In genomic region chr5:109524555-109524954, GRCh38 we compare ENCODE assay signal across 29 cellular contexts.
DNase-seq lines count a peak whose midpoint lies in the region; ATAC-seq, FAIRE-seq and TF ChIP-seq lines count a peak whose summit lies in the region.
"Had no signal": no experiment of that assay in that cellular context is flagged by ENCODE, and none has a peak within 500 bp of the region (broad histone marks: within the 10 kb centered on the region; RNA-seq: fewer than 3 reads in every experiment).

No MANE protein-coding gene starts in this region.

- H3K79me2 ChIP-seq in HepG2 (ENCODE audit: insufficient read depth, low read length) = no peaks in the 10 kb centered on the region

- ATAC-seq in HepG2 = peak; percentile 94
- ATAC-seq in right lobe of liver = no peak
- ATAC-seq: A549; CD8-positive, alpha-beta T cell had no signal

- H3K27me3 ChIP-seq in HepG2 (ENCODE audit: control insufficient read depth in 1 of 2, insufficient read depth in 2 of 2, low read length in 2 of 2) = no peaks in the 10 kb centered on the region
- H3K27me3 ChIP-seq in right lobe of liver = no peaks in the 10 kb centered on the region
- H3K27me3 ChIP-seq: BE2C; BLaER1; BLaER1 treated with 17β-estradiol and CSF1 and Interleukin-3, amounts not matched to agents 10 nM and 100 nM had no signal

- no peak overlapping the region for H3K9ac ChIP-seq in HepG2 (ENCODE audit: insufficient read depth, low read depth, low read length)
- H3K9ac ChIP-seq: BLaER1; BLaER1 treated with 17β-estradiol and CSF1 and Interleukin-3, amounts not matched to agents 10 nM and 100 nM had no signal

- BruUV-seq in HepG2 (replicated peaks; lab: Mats Ljungman, UMichigan) = no TSS peak

- no peaks in the 10 kb centered on the region for H3K9me3 ChIP-seq in HepG2 (ENCODE audit: low read length)
- no peaks in the 10 kb centered on the region for H3K9me3 ChIP-seq in right lobe of liver
- H3K9me3 ChIP-seq: A549; BE2C; BLaER1; BLaER1 treated with 17β-estradiol and CSF1 and Interleukin-3, amounts not matched to agents 10 nM and 100 nM; Caco-2 had no signal

- TF ChIP-seq CTCF in HepG2 (CRISPR knock-in tag; IDR thresholded peaks at IDR 0.05) (no peak), right lobe of liver (IDR thresholded peaks at IDR 0.05) (no peak)

- 0 out of 4 replicates have a peak, but pooled peaks of 1 of the 2 experiments have one; percentile 19 for TF ChIP-seq EP300 in HepG2 (IDR thresholded peaks at IDR 0.05; ENCODE audit: low read depth in 2 of 2, low read length in 2 of 2)
- no peak for TF ChIP-seq EP300 in HepG2 (CRISPR knock-in tag; IDR thresholded peaks at IDR 0.05; ENCODE audit: borderline replicate concordance)

- FAIRE-seq in HepG2 (lab: Jason Lieb, UNC) = no peak
- FAIRE-seq: A204.1, A549, D721Med had no signal

- DNase-seq in HepG2 (ENCODE audit: low spot score) (no peak), right lobe of liver (no peak)
- DNase-seq: 8988T; ACHN; AML-193; BE2C; C1 segment of cervical spinal cord; Caco-2; Calu3; CD4-positive, alpha-beta memory T cell; CD4-positive, alpha-beta T cell; CD4-positive, CD25-positive, alpha-beta regulatory T cell; CD8-positive, alpha-beta memory T cell; CD8-positive, alpha-beta T cell; COR-L47; DMS 273 treated with DMSO at 0.1 percent for 48 hours; DMS153; DMS53; DMS79; DMS79 treated with DMSO at 0.1 percent for 48 hours; DND-41; EL had no signal

- H2AFZ ChIP-seq in HepG2 (ENCODE audit: low read length) = no peak overlapping the region

- H3K4me3 ChIP-seq in HepG2 (replicated peaks in 1 of 3; ENCODE audit: insufficient read depth in 1 of 3, low read depth in 2 of 3, low read length in 3 of 3) = no peak overlapping the region
- H3K4me3 ChIP-seq in right lobe of liver = no peak overlapping the region
- H3K4me3 ChIP-seq: A549; BLaER1; BLaER1 treated with 17β-estradiol and CSF1 and Interleukin-3, amounts not matched to agents 10 nM and 100 nM had no signal

- in situ Hi-C loops in HepG2 (cut with HindIII; ENCODE audit: extremely low pct_ligation_motif_present, low pct_unique_long_range_greater_than_20kb) = no loop called here

- CTCF ChIA-PET in HepG2 (lab: Yijun Ruan, JAX; ENCODE audit: low intra/inter-chr PET ratio, low total read pairs) = no interaction called here

- WGBS in HepG2 (ENCODE audit: low lambda C conversion rate) = 0% methylated on average over 2 of the region's 2 CpGs
- 13% methylated on average over 1 of the region's 2 CpGs for WGBS in right lobe of liver (ENCODE audit: insufficient coverage, low coverage, low lambda C conversion rate, missing lambda C conversion rate)

- intact Hi-C loops in HepG2 (cut with micrococcal nuclease; ENCODE audit: unreplicated experiment) = no loop called here
- intact Hi-C loops in right lobe of liver (cut with DNase I) = no loop called here

- TF ChIP-seq POLR2A in HepG2 (IDR thresholded peaks at IDR 0.05; ENCODE audit: insufficient read depth in 1 of 2, low read depth in 2 of 2, low read length in 2 of 2) (no peak), right lobe of liver (IDR thresholded peaks at IDR 0.05) (no peak)

- no peak for TF ChIP-seq RAD21 in HepG2 (CRISPR knock-in tag; IDR thresholded peaks at IDR 0.05)

- H3K36me3 ChIP-seq in HepG2 (replicated peaks in 1 of 2; ENCODE audit: control insufficient read depth in 1 of 2, insufficient read depth in 2 of 2, low read length in 2 of 2) (no peaks in the 10 kb centered on the region), right lobe of liver (no peaks in the 10 kb centered on the region)
- H3K36me3 ChIP-seq: BE2C; BLaER1; BLaER1 treated with 17β-estradiol and CSF1 and Interleukin-3, amounts not matched to agents 10 nM and 100 nM had no signal

- H3K4me2 ChIP-seq in HepG2 (ENCODE audit: low read depth, low read length) = peak overlapping the region; percentile 8; the same call in 1 of the 2 replicates
- H3K4me2 ChIP-seq: A549; BLaER1; BLaER1 treated with 17β-estradiol and CSF1 and Interleukin-3, amounts not matched to agents 10 nM and 100 nM had no signal

- no peaks in the 10 kb centered on the region for H4K20me1 ChIP-seq in HepG2 (ENCODE audit: insufficient read depth, low read length)
- H4K20me1 ChIP-seq: BLaER1; BLaER1 treated with 17β-estradiol and CSF1 and Interleukin-3, amounts not matched to agents 10 nM and 100 nM had no signal

- POLR2A ChIA-PET in HepG2 (lab: Yijun Ruan, JAX) = no interaction called here

- H3K4me1 ChIP-seq in HepG2 (ENCODE audit: insufficient read depth, low read length) (peaks cover 17% of the 10 kb centered on the region), right lobe of liver (peaks cover 0 to 3% (median 0%) of the 10 kb centered on the region in 4 donors)
- H3K4me1 ChIP-seq: A549; BE2C; BLaER1; BLaER1 treated with 17β-estradiol and CSF1 and Interleukin-3, amounts not matched to agents 10 nM and 100 nM; Caco-2 had no signal

- H3K27ac ChIP-seq in HepG2 (ENCODE audit: extremely low read length, insufficient read depth, low read length) (no peak overlapping the region), right lobe of liver (no peak overlapping the region)
- H3K27ac ChIP-seq: 22Rv1; A549; BLaER1; BLaER1 treated with 17β-estradiol and CSF1 and Interleukin-3, amounts not matched to agents 10 nM and 100 nM; C4-2B had no signal

TF ChIP-seq in HepG2, 621 proteins besides CTCF, POLR2A, EP300 and RAD21 (continues in another document):
- TF ChIP-seq PAXIP1 (CRISPR knock-in tag; conservative IDR thresholded peaks at IDR 0.05) = peak; percentile 80
- no peak for TF ChIP-seq ELF4 (CRISPR knock-in tag; IDR thresholded peaks at IDR 0.05; ENCODE audit: borderline replicate concordance)
- TF ChIP-seq ARID5B (CRISPR knock-in tag; IDR thresholded peaks at IDR 0.05) = peak; percentile 42
- 0 out of 2 replicates have a peak, but pooled peaks have one; percentile 17 for TF ChIP-seq FOXA3 (CRISPR knock-in tag; IDR thresholded peaks at IDR 0.05)
- no peak for TF ChIP-seq NRL (CRISPR knock-in tag; IDR thresholded peaks at IDR 0.05; ENCODE audit: borderline replicate concordance)
- TF ChIP-seq HNF4A (CRISPR knock-in tag; IDR thresholded peaks at IDR 0.05) = peak; percentile 81
- peak; percentile 25; the same call in 1 of the 2 replicates for TF ChIP-seq FOXO1 (CRISPR knock-in tag; IDR thresholded peaks at IDR 0.05)
